ENCODE assay signal across 15 cellular contexts in genomic region chr11:11972148-11972547, GRCh38. TPM values are rescaled to one million over a fixed set of nuclear protein-coding genes. Genes with fewer than 3 reads are reported as not detected.
A peak's percentile ranks its signal among the peaks of the same experiment; 100 is the strongest.
DNase-seq lines count a peak whose midpoint lies in the region; ATAC-seq and TF ChIP-seq lines count a peak whose summit lies in the region.
"Had no signal": no experiment of that assay in that cellular context is flagged by ENCODE, and none has a peak within 500 bp of the region (broad histone marks: within the 10 kb centered on the region; RNA-seq: fewer than 3 reads in every experiment).

No MANE protein-coding gene starts in this region.

- peaks cover 0 to 100% of the 10 kb centered on the region in 2 donors for H3K4me1 ChIP-seq in right atrium auricular region
- peaks cover 0 to 11% of the 10 kb centered on the region in 2 donors for H3K4me1 ChIP-seq in aorta (ENCODE audit: control insufficient read depth in 1 of 2, insufficient read depth in 2 of 2, low read length in 2 of 2)
- H3K4me1 ChIP-seq: BLaER1 had no signal

- H3K4me3 ChIP-seq in right atrium auricular region (no peak overlapping the region), aorta (ENCODE audit: low read length in 2 of 2) (no peak overlapping the region)
- H3K4me3 ChIP-seq: BLaER1 had no signal

- no peak for DNase-seq in right atrium auricular region (ENCODE audit: low spot score)
- no peak for DNase-seq in cardiac septum (ENCODE audit: low spot score)
- DNase-seq in caudate nucleus (lab: John Stamatoyannopoulos, UW) = peak in 1 of 61 donors; percentile 20
- DNase-seq in aorta = no peak
- no peak for DNase-seq in SHP77 treated with DMSO at 0.1 percent for 48 hours (lab: John Stamatoyannopoulos, UW)
- DNase-seq: activated effector memory CD4-positive, alpha-beta T cell treated with Interleukin-2 at 50 U/mL for 16 hours; effector CD8-positive, alpha-beta T cell; NCI-H510A treated with DMSO at 0.1 percent for 48 hours; stimulated activated naive B cell treated with anti-CD40 and anti-IgM and Interleukin-4, amounts not matched to agents 10 μg/mL and 1 μg/mL and 100 μg/mL, for 72 hours; WERI-Rb-1 had no signal

- H3K27ac ChIP-seq in right atrium auricular region = peak overlapping the region; percentile 84 to 93
- peak overlapping the region; percentile 48 for H3K27ac ChIP-seq in caudate nucleus (ENCODE audit: low read depth, low read length)
- H3K27ac ChIP-seq in aorta (ENCODE audit: low read depth in 1 of 2, low read length in 2 of 2) = peak overlapping the region; percentile 96 to 98
- H3K27ac ChIP-seq: BLaER1, WERI-Rb-1 had no signal

- no peak for TF ChIP-seq CTCF in right atrium auricular region (IDR thresholded peaks at IDR 0.05)
- TF ChIP-seq CTCF in nephron (IDR thresholded peaks at IDR 0.05; ENCODE audit: unreplicated experiment in 3 of 3) = no peak

- H3K27ac Mint-ChIP-seq in nephron = peak overlapping the region; percentile 27 to 98 (median 79)
- H3K27ac Mint-ChIP-seq in activated T-helper 17 cell treated with anti-CD3 and anti-CD28 coated beads, Interleukin-2, amount 50 U/mL, for 72 hours = no peak overlapping the region
- H3K27ac Mint-ChIP-seq: memory B cell; stimulated activated naive B cell treated with anti-CD40 and anti-IgM and Interleukin-4, amounts not matched to agents 10 μg/mL and 1 μg/mL and 100 μg/mL, for 72 hours had no signal

- intact Hi-C loops in cardiac septum (cut with DNase I) (loop anchor here (2.0 kb wide), 3 partner anchors 21 to 73 kb away; no protein-coding TSS in a partner anchor), aorta (cut with DNase I) (loop anchor here (5.0 kb wide), 3 partner anchors 35 to 310 kb away; partner anchors contain the start of gene DKK3 (in 1 of the 2))

- H3K36me3 ChIP-seq in right atrium auricular region = no peaks in the 10 kb centered on the region
- no peaks in the 10 kb centered on the region for H3K36me3 ChIP-seq in aorta (ENCODE audit: control insufficient read depth in 1 of 2, insufficient read depth in 2 of 2, low read length in 1 of 2)
- H3K36me3 ChIP-seq: BLaER1, WERI-Rb-1 had no signal

- H3K27me3 ChIP-seq in right atrium auricular region (no peaks in the 10 kb centered on the region), aorta (ENCODE audit: control insufficient read depth in 1 of 2, insufficient read depth in 2 of 2, low read length in 1 of 2) (no peaks in the 10 kb centered on the region)
- H3K27me3 ChIP-seq: BLaER1 had no signal

- no peaks in the 10 kb centered on the region for H3K9me3 Mint-ChIP-seq in nephron
- H3K9me3 Mint-ChIP-seq in activated T-helper 17 cell treated with anti-CD3 and anti-CD28 coated beads, Interleukin-2, amount 50 U/mL, for 72 hours = no peaks in the 10 kb centered on the region
- H3K9me3 Mint-ChIP-seq: memory B cell; stimulated activated naive B cell treated with anti-CD40 and anti-IgM and Interleukin-4, amounts not matched to agents 10 μg/mL and 1 μg/mL and 100 μg/mL, for 72 hours had no signal

- H3K9me3 ChIP-seq in right atrium auricular region (no peaks in the 10 kb centered on the region), aorta (ENCODE audit: control insufficient read depth, low read length) (no peaks in the 10 kb centered on the region)
- H3K9me3 ChIP-seq: BLaER1 had no signal

- peaks cover 2% of the 10 kb centered on the region for H3K36me3 Mint-ChIP-seq in nephron (ENCODE audit: low read depth)
- no peaks in the 10 kb centered on the region for H3K36me3 Mint-ChIP-seq in activated T-helper 17 cell treated with anti-CD3 and anti-CD28 coated beads, Interleukin-2, amount 50 U/mL, for 72 hours (ENCODE audit: low read depth)
- H3K36me3 Mint-ChIP-seq: memory B cell; stimulated activated naive B cell treated with anti-CD40 and anti-IgM and Interleukin-4, amounts not matched to agents 10 μg/mL and 1 μg/mL and 100 μg/mL, for 72 hours had no signal

- H3K4me1 Mint-ChIP-seq in nephron = peaks cover 81% of the 10 kb centered on the region
- H3K4me1 Mint-ChIP-seq in activated T-helper 17 cell treated with anti-CD3 and anti-CD28 coated beads, Interleukin-2, amount 50 U/mL, for 72 hours = peaks cover 5% of the 10 kb centered on the region
- H3K4me1 Mint-ChIP-seq: memory B cell; stimulated activated naive B cell treated with anti-CD40 and anti-IgM and Interleukin-4, amounts not matched to agents 10 μg/mL and 1 μg/mL and 100 μg/mL, for 72 hours had no signal

- peaks cover 5% of the 10 kb centered on the region for H3K27me3 Mint-ChIP-seq in nephron (ENCODE audit: low read depth)
- no peaks in the 10 kb centered on the region for H3K27me3 Mint-ChIP-seq in activated T-helper 17 cell treated with anti-CD3 and anti-CD28 coated beads, Interleukin-2, amount 50 U/mL, for 72 hours
- H3K27me3 Mint-ChIP-seq: stimulated activated naive B cell treated with anti-CD40 and anti-IgM and Interleukin-4, amounts not matched to agents 10 μg/mL and 1 μg/mL and 100 μg/mL, for 72 hours had no signal

- no peak for ATAC-seq in aorta (ENCODE audit: low FRiP score)
- ATAC-seq in activated T-helper 17 cell treated with anti-CD3 and anti-CD28 coated beads, Interleukin-2, amount 50 U/mL, for 72 hours (replicated peaks) = no peak
- no peak for ATAC-seq in HG02623 (IDR thresholded peaks at IDR 0.05; ENCODE audit: unreplicated experiment)
- ATAC-seq: stimulated activated naive B cell treated with anti-CD40 and anti-IgM and Interleukin-4, amounts not matched to agents 10 μg/mL and 1 μg/mL and 100 μg/mL, for 72 hours had no signal

- no peak overlapping the region for H3K4me3 Mint-ChIP-seq in nephron
- no peak overlapping the region for H3K4me3 Mint-ChIP-seq in activated T-helper 17 cell treated with anti-CD3 and anti-CD28 coated beads, Interleukin-2, amount 50 U/mL, for 72 hours
- H3K4me3 Mint-ChIP-seq: memory B cell; stimulated activated naive B cell treated with anti-CD40 and anti-IgM and Interleukin-4, amounts not matched to agents 10 μg/mL and 1 μg/mL and 100 μg/mL, for 72 hours had no signal

- 90% methylated on average over 3 of the region's 3 CpGs for WGBS in aorta, 2 donors

RNA-seq across cellular contexts. Expression of gene DKK3, which starts 36.3 kb away (rescaled TPM):
- total RNA-seq in right atrium auricular region (1,000 to 10,000 TPM; 2,934 to 5,316 TPM), cardiac septum (980 TPM), aorta (100 to 1,000 TPM; 250 to 313 TPM)
- polyA plus RNA-seq in aorta = 100 to 1,000 TPM; 471 to 938 TPM
- total RNA-seq in activated T-helper 17 cell treated with anti-CD3 and anti-CD28 coated beads, Interleukin-2, amount 50 U/mL, for 72 hours = not detected

Comparison
In these comparisons a context has a peak if more than half of its experiments do, and no peak if none do; other contexts are left out.
1. RNA of gene DKK3, which starts 36.3 kb away (total RNA-seq): 2,934 to 5,316 TPM in right atrium auricular region, 980 TPM in cardiac septum (single experiment) and 250 to 313 TPM in aorta; not detected in activated T-helper 17 cell treated with anti-CD3 and anti-CD28 coated beads, Interleukin-2, amount 50 U/mL, for 72 hours; every median in the first group is over 100 times any median in the second.
2. Peak in every context shown above with its lines, with median percentiles within 50 percentile points of each other: H3K27ac ChIP-seq.